Comparison of ENCODE assay signal across 30 cellular contexts in the genomic region with DNA sequence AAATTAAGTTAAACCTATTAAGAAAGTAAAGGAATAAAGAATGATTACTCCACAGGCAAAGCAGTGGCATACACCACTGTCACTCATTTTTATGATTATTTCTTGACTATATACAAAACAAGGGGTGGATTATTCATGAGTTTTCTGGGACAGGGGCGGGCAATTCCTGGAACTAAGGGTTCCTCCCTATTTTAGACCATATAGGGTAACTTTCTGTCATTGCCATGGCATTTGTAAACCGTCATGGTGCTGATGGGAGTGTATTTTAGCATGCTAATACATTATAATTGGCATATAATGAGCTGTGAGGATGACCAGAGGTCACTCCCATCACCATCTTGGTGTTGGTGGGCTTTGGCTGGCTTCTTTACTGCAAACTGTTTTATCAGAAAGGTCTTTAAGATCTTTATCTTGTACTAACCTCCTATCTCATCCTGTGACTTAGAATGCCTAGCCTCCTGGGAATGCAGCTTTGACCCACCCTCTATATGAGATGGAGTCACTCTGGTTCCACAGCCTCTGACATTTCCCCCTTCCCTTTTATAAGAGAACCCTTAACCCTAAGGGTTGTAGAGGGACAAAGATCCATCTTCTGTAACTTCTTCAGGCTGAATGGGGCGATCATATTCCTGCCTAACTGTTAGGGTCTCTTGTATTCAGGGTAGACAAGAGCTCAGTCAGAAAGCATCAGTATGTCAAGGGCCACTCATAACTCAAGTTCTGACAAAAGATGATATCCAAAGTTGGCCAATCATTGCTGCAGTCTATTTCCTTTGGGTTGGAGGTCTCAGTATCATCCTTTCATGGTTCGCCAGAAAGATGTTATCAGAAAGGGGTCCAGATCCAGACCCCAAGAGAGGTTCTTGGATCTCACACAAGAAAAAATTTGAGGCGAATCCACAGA.
"Had no signal": no experiment of that assay in that cellular context is flagged by ENCODE, and none has a peak within 500 bp of the region (broad histone marks: within the 10 kb centered on the region; RNA-seq: fewer than 3 reads in every experiment).

No MANE protein-coding gene starts in this region.

- H3K27ac ChIP-seq: brain microvascular endothelial cell, coronary artery, dorsolateral prefrontal cortex, gastrocnemius medialis, hepatocyte, pancreas, prostate gland, thyroid gland, upper lobe of left lung, vagina had no signal

- H3K4me3 Mint-ChIP-seq: activated CD4-positive, alpha-beta T cell treated with anti-CD3 and anti-CD28 coated beads, Interleukin-2, amount 10 ng/mL, durations not matched to agents 7 days and 5 days; activated naive CD4-positive, alpha-beta T cell treated with anti-CD3 and anti-CD28 coated beads, Interleukin-2, amount 10 ng/mL, durations not matched to agents 7 days and 5 days; activated naive CD8-positive, alpha-beta T cell treated with anti-CD3 and anti-CD28 coated beads, Interleukin-2, amount 10 ng/mL, durations not matched to agents 7 days and 5 days; naive B cell; stimulated activated memory B cell treated with anti-CD40 and anti-IgM and Interleukin-4, amounts not matched to agents 10 μg/mL and 1 μg/mL and 100 μg/mL, for 72 hours; stimulated activated naive CD8-positive, alpha-beta T cell treated with anti-CD3 and anti-CD28 coated beads, Interleukin-15, amount 100 ng/mL, for 72 hours; T-helper 17 cell; WTC11 had no signal

- H3K4me1 ChIP-seq: pancreas, prostate gland, thyroid gland, upper lobe of left lung, vagina had no signal

- ATAC-seq: esophagus mucosa; gastrocnemius medialis; left cardiac atrium; left ventricle myocardium superior; pancreas; sciatic nerve; stimulated activated memory B cell treated with anti-CD40 and anti-IgM and Interleukin-4, amounts not matched to agents 10 μg/mL and 1 μg/mL and 100 μg/mL, for 72 hours; stimulated activated naive CD8-positive, alpha-beta T cell treated with anti-CD3 and anti-CD28 coated beads, Interleukin-15, amount 100 ng/mL, for 72 hours; T-helper 17 cell; WTC11 had no signal

- H3K36me3 Mint-ChIP-seq: activated naive CD4-positive, alpha-beta T cell treated with anti-CD3 and anti-CD28 coated beads, Interleukin-2, amount 10 ng/mL, durations not matched to agents 7 days and 5 days; stimulated activated memory B cell treated with anti-CD40 and anti-IgM and Interleukin-4, amounts not matched to agents 10 μg/mL and 1 μg/mL and 100 μg/mL, for 72 hours had no signal

- H3K4me1 Mint-ChIP-seq: naive B cell; stimulated activated memory B cell treated with anti-CD40 and anti-IgM and Interleukin-4, amounts not matched to agents 10 μg/mL and 1 μg/mL and 100 μg/mL, for 72 hours had no signal

- H3K36me3 ChIP-seq: brain microvascular endothelial cell, gastrocnemius medialis, pancreas, prostate gland, thyroid gland, upper lobe of left lung, vagina had no signal

- H3K9me3 ChIP-seq: gastrocnemius medialis, pancreas, prostate gland, thyroid gland, upper lobe of left lung, vagina had no signal

- H3K27ac Mint-ChIP-seq: activated CD4-positive, alpha-beta T cell treated with anti-CD3 and anti-CD28 coated beads, Interleukin-2, amount 10 ng/mL, durations not matched to agents 7 days and 5 days; activated naive CD4-positive, alpha-beta T cell treated with anti-CD3 and anti-CD28 coated beads, Interleukin-2, amount 10 ng/mL, durations not matched to agents 7 days and 5 days; activated naive CD8-positive, alpha-beta T cell treated with anti-CD3 and anti-CD28 coated beads, Interleukin-2, amount 10 ng/mL, durations not matched to agents 7 days and 5 days; naive B cell; stimulated activated memory B cell treated with anti-CD40 and anti-IgM and Interleukin-4, amounts not matched to agents 10 μg/mL and 1 μg/mL and 100 μg/mL, for 72 hours; stimulated activated naive CD8-positive, alpha-beta T cell treated with anti-CD3 and anti-CD28 coated beads, Interleukin-15, amount 100 ng/mL, for 72 hours; T-helper 17 cell; WTC11 had no signal

- H3K27me3 Mint-ChIP-seq: stimulated activated naive CD8-positive, alpha-beta T cell treated with anti-CD3 and anti-CD28 coated beads, Interleukin-15, amount 100 ng/mL, for 72 hours had no signal

- DNase-seq: activated CD4-positive, alpha-beta T cell treated with anti-CD3 and anti-CD28 coated beads for 1 hour; activated CD4-positive, alpha-beta T cell treated with anti-CD3 and anti-CD28 coated beads, Interleukin-2, amount 10 ng/mL, durations not matched to agents 7 days and 5 days; activated CD8-positive, alpha-beta memory T cell treated with anti-CD3 and anti-CD28 coated beads for 24 hours; activated effector memory CD4-positive, alpha-beta T cell treated with Interleukin-2 at 50 U/mL for 16 hours; activated naive CD4-positive, alpha-beta T cell treated with anti-CD3 and anti-CD28 coated beads, Interleukin-2, amount 10 ng/mL, durations not matched to agents 7 days and 5 days; activated naive CD8-positive, alpha-beta T cell treated with anti-CD3 and anti-CD28 coated beads, Interleukin-2, amount 10 ng/mL, durations not matched to agents 7 days and 5 days; brain microvascular endothelial cell; dorsolateral prefrontal cortex; effector memory CD4-positive, alpha-beta T cell; gastrocnemius medialis; left cardiac atrium; left ventricle myocardium superior; naive B cell; pancreas; retina; small intestine; stimulated activated CD4-positive, alpha-beta T cell treated with anti-CD3 and anti-CD28 coated beads, Interleukin-4, amount 100 ng/mL, for 24 hours; stimulated activated naive CD8-positive, alpha-beta T cell treated with anti-CD3 and anti-CD28 coated beads, Interleukin-15, amount 100 ng/mL, for 72 hours; substantia nigra; T-helper 17 cell; thyroid gland; upper lobe of left lung had no signal

- H3K4me3 ChIP-seq: coronary artery, dorsolateral prefrontal cortex, gastrocnemius medialis, hepatocyte, pancreas, prostate gland, thyroid gland, upper lobe of left lung, vagina had no signal

- H3K27me3 ChIP-seq: brain microvascular endothelial cell, dorsolateral prefrontal cortex, gastrocnemius medialis, hepatocyte, pancreas, thyroid gland, upper lobe of left lung, vagina had no signal
